In the genomic region with DNA sequence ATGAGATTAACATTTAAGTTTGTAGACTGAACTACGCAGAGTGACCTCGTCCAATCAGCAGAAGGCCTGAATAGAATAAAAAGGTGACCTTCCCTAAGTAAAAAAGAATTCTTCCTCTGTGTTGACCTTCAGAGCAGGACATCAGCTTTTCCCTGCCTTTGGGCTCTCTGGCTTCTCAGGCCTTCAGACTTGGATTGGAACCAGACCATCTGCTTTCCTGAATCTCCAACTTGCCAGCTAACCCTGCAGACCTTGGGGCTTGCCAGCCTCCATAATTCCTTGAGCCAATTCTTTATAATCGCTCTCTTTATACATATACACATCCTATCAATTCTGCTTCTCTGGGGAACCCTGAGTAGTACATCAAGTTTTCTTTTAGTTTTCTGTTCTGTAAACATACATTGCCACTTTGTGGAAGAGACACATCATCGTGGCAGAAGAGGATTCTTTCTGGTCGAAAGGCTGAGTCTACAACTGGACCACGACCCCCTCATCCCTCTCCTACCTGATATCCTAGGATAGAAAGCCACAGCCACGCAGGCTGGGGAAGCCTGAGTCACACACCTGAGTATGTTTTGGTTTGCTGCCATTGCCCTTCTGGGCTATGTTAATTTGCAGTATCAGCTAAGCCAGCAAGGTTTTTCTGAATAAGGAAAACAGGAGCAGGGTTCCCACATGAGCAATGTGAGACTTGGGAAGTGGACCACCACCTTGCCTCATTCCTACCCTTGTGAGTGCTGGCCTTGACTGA, we compare ENCODE assay signal across 25 cellular contexts.
"Had no signal": no experiment of that assay in that cellular context is flagged by ENCODE, and none has a peak within 500 bp of the region (broad histone marks: within the 10 kb centered on the region; RNA-seq: fewer than 3 reads in every experiment).

No MANE protein-coding gene starts in this region.

- H3K27me3 ChIP-seq: brain microvascular endothelial cell, MG63, SJCRH30 had no signal

- DNase-seq: activated CD4-positive, alpha-beta memory T cell treated with anti-CD3 and anti-CD28 coated beads for 36 hours; activated CD4-positive, alpha-beta T cell treated with anti-CD3 and anti-CD28 coated beads, Interleukin-2, amount 10 ng/mL, durations not matched to agents 7 days and 5 days; activated CD4-positive, CD25-positive, alpha-beta regulatory T cell; activated CD8-positive, alpha-beta memory T cell treated with anti-CD3 and anti-CD28 coated beads for 24 hours; activated effector memory CD4-positive, alpha-beta T cell treated with anti-CD3 and anti-CD28 coated beads, Interleukin-2, amount 50 U/mL, for 16 hours; activated naive CD4-positive, alpha-beta T cell treated with Interleukin-2 at 50 U/mL for 16 hours; activated naive CD8-positive, alpha-beta T cell treated with anti-CD3 and anti-CD28 coated beads, Interleukin-2, amount 50 U/mL, for 24 hours; activated T-cell treated with anti-CD3 and anti-CD28 coated beads, Interleukin-2, amount 50 U/mL, for 4 hours; amniotic stem cell; brain microvascular endothelial cell; MG63; NCI-H1105; NCI-H1436; NCI-H1694 treated with DMSO at 0.1 percent for 48 hours; NCI-H2081; NCI-H524 treated with DMSO at 0.1 percent for 48 hours; NCI-H774; Right ventricle myocardium superior; SJCRH30; SK-N-SH; T-helper 1 cell had no signal

- H3K9me3 Mint-ChIP-seq: activated CD4-positive, alpha-beta memory T cell treated with anti-CD3 and anti-CD28 coated beads for 36 hours; activated T-cell treated with anti-CD3 and anti-CD28 coated beads, Interleukin-2, amount 50 U/mL, for 4 hours had no signal

- H3K36me3 Mint-ChIP-seq: activated CD4-positive, alpha-beta memory T cell treated with anti-CD3 and anti-CD28 coated beads for 36 hours had no signal

- H3K27me3 Mint-ChIP-seq: activated CD4-positive, alpha-beta memory T cell treated with anti-CD3 and anti-CD28 coated beads for 36 hours; activated CD4-positive, alpha-beta T cell treated with anti-CD3 and anti-CD28 coated beads, Interleukin-2, amount 10 ng/mL, durations not matched to agents 7 days and 5 days; activated naive CD8-positive, alpha-beta T cell treated with anti-CD3 and anti-CD28 coated beads, Interleukin-2, amount 50 U/mL, for 24 hours had no signal

- H3K9me3 ChIP-seq: MG63, SJCRH30, SK-N-SH had no signal

- H3K27ac ChIP-seq: brain microvascular endothelial cell, RWPE1, SJCRH30, VCaP had no signal

- ATAC-seq: activated naive CD4-positive, alpha-beta T cell treated with anti-CD3 and anti-CD28 coated beads, Interleukin-2, amount 50 U/mL, for 72 hours; activated naive CD8-positive, alpha-beta T cell treated with anti-CD3 and anti-CD28 coated beads, Interleukin-2, amount 50 U/mL, for 24 hours; activated T-cell treated with anti-CD3 and anti-CD28 coated beads, Interleukin-2, amount 50 U/mL, for 4 hours; Panc1 had no signal

- H3K4me1 ChIP-seq: SJCRH30 had no signal

- H3K36me3 ChIP-seq: brain microvascular endothelial cell, MG63, SJCRH30 had no signal

- H3K4me3 Mint-ChIP-seq: activated CD4-positive, alpha-beta memory T cell treated with anti-CD3 and anti-CD28 coated beads for 36 hours; activated CD4-positive, alpha-beta T cell treated with anti-CD3 and anti-CD28 coated beads, Interleukin-2, amount 10 ng/mL, durations not matched to agents 7 days and 5 days; activated naive CD8-positive, alpha-beta T cell treated with anti-CD3 and anti-CD28 coated beads, Interleukin-2, amount 50 U/mL, for 24 hours; activated T-cell treated with anti-CD3 and anti-CD28 coated beads, Interleukin-2, amount 50 U/mL, for 4 hours had no signal

- H3K4me1 Mint-ChIP-seq: activated CD4-positive, alpha-beta T cell treated with anti-CD3 and anti-CD28 coated beads, Interleukin-2, amount 10 ng/mL, durations not matched to agents 7 days and 5 days; activated naive CD8-positive, alpha-beta T cell treated with anti-CD3 and anti-CD28 coated beads, Interleukin-2, amount 50 U/mL, for 24 hours had no signal

- H3K4me3 ChIP-seq: MG63, SJCRH30 had no signal

- H3K27ac Mint-ChIP-seq: activated CD4-positive, alpha-beta memory T cell treated with anti-CD3 and anti-CD28 coated beads for 36 hours; activated CD4-positive, alpha-beta T cell treated with anti-CD3 and anti-CD28 coated beads, Interleukin-2, amount 10 ng/mL, durations not matched to agents 7 days and 5 days; activated naive CD4-positive, alpha-beta T cell treated with anti-CD3 and anti-CD28 coated beads, Interleukin-2, amount 50 U/mL, for 72 hours; activated naive CD8-positive, alpha-beta T cell treated with anti-CD3 and anti-CD28 coated beads, Interleukin-2, amount 50 U/mL, for 24 hours had no signal
